1 cellular context compared by ENCODE assay signal in the genomic region with DNA sequence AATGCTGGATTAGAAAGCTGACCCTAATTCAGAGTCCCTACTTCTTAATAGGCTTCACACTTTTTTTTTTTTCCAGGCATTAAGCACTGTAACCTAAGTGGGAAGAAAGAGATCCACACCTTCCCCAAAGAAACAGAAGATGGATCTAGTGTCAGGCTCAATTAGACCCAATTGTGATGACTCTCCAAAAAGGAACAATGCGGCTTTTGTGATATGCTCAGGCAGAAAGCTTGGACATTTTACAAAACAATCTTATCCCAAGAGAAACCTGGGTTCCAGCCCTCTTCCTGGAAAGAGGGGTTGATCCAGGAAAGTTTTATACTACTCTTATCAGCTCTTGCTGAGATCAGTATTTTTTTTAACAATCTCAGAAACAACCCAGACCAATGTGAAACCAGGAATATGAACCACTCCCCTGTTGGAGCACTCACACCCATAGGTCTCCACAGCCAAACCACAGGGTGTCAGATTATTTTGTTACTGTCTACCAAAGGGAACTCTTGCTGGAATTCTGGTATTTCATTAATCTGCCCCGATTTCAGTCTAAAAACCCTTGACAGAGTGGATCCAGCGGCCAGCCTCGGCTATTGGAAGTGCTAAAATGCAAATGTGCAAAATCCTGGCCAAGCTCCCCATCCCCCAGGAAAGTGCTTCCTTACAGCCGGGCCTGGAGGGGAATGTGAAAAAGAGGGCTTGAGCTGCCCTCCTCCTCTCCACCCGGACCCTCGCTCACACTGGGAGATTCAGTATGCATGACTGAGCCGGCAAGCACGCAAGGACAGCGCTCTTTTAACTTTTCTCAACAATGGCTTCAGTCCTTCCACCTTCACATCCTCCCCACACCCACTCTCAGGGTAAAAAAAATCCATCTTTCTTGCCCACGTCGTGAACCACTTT.
TF ChIP-seq lines count a peak whose summit lies in the region.

No MANE protein-coding gene starts in this region.

TF ChIP-seq in HEK293, 187 proteins besides CTCF, POLR2A, EP300 and RAD21 (continued from another document):
- TF ChIP-seq, protein P1, sequence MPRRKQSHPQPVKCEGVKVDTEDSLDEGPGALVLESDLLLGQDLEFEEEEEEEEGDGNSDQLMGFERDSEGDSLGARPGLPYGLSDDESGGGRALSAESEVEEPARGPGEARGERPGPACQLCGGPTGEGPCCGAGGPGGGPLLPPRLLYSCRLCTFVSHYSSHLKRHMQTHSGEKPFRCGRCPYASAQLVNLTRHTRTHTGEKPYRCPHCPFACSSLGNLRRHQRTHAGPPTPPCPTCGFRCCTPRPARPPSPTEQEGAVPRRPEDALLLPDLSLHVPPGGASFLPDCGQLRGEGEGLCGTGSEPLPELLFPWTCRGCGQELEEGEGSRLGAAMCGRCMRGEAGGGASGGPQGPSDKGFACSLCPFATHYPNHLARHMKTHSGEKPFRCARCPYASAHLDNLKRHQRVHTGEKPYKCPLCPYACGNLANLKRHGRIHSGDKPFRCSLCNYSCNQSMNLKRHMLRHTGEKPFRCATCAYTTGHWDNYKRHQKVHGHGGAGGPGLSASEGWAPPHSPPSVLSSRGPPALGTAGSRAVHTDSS (tag by site-specific recombination; IDR thresholded peaks at IDR 0.05) = no peak
- no peak for TF ChIP-seq ZNF677 (tag by site-specific recombination; IDR thresholded peaks at IDR 0.05)
- TF ChIP-seq ZFHX2 (tag by site-specific recombination; conservative IDR thresholded peaks at IDR 0.05) = peak; percentile 91
- TF ChIP-seq, protein P2, sequence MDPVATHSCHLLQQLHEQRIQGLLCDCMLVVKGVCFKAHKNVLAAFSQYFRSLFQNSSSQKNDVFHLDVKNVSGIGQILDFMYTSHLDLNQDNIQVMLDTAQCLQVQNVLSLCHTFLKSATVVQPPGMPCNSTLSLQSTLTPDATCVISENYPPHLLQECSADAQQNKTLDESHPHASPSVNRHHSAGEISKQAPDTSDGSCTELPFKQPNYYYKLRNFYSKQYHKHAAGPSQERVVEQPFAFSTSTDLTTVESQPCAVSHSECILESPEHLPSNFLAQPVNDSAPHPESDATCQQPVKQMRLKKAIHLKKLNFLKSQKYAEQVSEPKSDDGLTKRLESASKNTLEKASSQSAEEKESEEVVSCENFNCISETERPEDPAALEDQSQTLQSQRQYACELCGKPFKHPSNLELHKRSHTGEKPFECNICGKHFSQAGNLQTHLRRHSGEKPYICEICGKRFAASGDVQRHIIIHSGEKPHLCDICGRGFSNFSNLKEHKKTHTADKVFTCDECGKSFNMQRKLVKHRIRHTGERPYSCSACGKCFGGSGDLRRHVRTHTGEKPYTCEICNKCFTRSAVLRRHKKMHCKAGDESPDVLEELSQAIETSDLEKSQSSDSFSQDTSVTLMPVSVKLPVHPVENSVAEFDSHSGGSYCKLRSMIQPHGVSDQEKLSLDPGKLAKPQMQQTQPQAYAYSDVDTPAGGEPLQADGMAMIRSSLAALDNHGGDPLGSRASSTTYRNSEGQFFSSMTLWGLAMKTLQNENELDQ (tag by site-specific recombination; IDR thresholded peaks at IDR 0.05; ENCODE audit: low read depth) = no peak
- TF ChIP-seq, protein P3, sequence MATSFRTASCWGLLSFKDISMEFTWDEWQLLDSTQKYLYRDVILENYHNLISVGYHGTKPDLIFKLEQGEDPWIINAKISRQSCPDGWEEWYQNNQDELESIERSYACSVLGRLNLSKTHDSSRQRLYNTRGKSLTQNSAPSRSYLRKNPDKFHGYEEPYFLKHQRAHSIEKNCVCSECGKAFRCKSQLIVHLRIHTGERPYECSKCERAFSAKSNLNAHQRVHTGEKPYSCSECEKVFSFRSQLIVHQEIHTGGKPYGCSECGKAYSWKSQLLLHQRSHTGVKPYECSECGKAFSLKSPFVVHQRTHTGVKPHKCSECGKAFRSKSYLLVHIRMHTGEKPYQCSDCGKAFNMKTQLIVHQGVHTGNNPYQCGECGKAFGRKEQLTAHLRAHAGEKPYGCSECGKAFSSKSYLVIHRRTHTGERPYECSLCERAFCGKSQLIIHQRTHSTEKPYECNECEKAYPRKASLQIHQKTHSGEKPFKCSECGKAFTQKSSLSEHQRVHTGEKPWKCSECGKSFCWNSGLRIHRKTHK (tag by site-specific recombination; IDR thresholded peaks at IDR 0.05) = no peak
- no peak for TF ChIP-seq ZNF558 (tag by site-specific recombination; IDR thresholded peaks at IDR 0.05)
- no peak for TF ChIP-seq ZNF610 (tag by site-specific recombination; IDR thresholded peaks at IDR 0.05; ENCODE audit: borderline replicate concordance)
- TF ChIP-seq KLF1 (tag by site-specific recombination; IDR thresholded peaks at IDR 0.05) = peak; percentile 75
- TF ChIP-seq, protein P4, sequence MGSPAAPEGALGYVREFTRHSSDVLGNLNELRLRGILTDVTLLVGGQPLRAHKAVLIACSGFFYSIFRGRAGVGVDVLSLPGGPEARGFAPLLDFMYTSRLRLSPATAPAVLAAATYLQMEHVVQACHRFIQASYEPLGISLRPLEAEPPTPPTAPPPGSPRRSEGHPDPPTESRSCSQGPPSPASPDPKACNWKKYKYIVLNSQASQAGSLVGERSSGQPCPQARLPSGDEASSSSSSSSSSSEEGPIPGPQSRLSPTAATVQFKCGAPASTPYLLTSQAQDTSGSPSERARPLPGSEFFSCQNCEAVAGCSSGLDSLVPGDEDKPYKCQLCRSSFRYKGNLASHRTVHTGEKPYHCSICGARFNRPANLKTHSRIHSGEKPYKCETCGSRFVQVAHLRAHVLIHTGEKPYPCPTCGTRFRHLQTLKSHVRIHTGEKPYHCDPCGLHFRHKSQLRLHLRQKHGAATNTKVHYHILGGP (tag by site-specific recombination; IDR thresholded peaks at IDR 0.05) = peak; percentile 88
- no peak for TF ChIP-seq ZNF701 (tag by site-specific recombination; IDR thresholded peaks at IDR 0.05)
- no peak for TF ChIP-seq ZNF239 (tag by site-specific recombination; IDR thresholded peaks at IDR 0.05)
- no peak for TF ChIP-seq YY2 (tag by site-specific recombination; IDR thresholded peaks at IDR 0.05)
- TF ChIP-seq SCRT2 (tag by site-specific recombination; IDR thresholded peaks at IDR 0.05) = no peak
- no peak for TF ChIP-seq OVOL3 (tag by site-specific recombination; IDR thresholded peaks at IDR 0.05)
- 0 out of 2 replicates have a peak, but pooled peaks have one; percentile 56 for TF ChIP-seq TRIM28 (IDR thresholded peaks at IDR 0.05; ENCODE audit: borderline replicate concordance, low read length)
- TF ChIP-seq, protein P5, sequence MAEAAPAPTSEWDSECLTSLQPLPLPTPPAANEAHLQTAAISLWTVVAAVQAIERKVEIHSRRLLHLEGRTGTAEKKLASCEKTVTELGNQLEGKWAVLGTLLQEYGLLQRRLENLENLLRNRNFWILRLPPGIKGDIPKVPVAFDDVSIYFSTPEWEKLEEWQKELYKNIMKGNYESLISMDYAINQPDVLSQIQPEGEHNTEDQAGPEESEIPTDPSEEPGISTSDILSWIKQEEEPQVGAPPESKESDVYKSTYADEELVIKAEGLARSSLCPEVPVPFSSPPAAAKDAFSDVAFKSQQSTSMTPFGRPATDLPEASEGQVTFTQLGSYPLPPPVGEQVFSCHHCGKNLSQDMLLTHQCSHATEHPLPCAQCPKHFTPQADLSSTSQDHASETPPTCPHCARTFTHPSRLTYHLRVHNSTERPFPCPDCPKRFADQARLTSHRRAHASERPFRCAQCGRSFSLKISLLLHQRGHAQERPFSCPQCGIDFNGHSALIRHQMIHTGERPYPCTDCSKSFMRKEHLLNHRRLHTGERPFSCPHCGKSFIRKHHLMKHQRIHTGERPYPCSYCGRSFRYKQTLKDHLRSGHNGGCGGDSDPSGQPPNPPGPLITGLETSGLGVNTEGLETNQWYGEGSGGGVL (tag by site-specific recombination; IDR thresholded peaks at IDR 0.05) = peak; percentile 66
- TF ChIP-seq, protein P6, sequence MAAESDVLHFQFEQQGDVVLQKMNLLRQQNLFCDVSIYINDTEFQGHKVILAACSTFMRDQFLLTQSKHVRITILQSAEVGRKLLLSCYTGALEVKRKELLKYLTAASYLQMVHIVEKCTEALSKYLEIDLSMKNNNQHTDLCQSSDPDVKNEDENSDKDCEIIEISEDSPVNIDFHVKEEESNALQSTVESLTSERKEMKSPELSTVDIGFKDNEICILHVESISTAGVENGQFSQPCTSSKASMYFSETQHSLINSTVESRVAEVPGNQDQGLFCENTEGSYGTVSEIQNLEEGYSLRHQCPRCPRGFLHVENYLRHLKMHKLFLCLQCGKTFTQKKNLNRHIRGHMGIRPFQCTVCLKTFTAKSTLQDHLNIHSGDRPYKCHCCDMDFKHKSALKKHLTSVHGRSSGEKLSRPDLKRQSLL (tag by site-specific recombination; IDR thresholded peaks at IDR 0.05) = peak; percentile 47; the same call in 1 of the 2 replicates
- TF ChIP-seq FEZF1 (tag by site-specific recombination; IDR thresholded peaks at IDR 0.05) = no peak; the same call in 1 of the 2 replicates
- TF ChIP-seq ZNF426 (tag by site-specific recombination; IDR thresholded peaks at IDR 0.05) = no peak
- TF ChIP-seq ZNF335 (tag by site-specific recombination; conservative IDR thresholded peaks at IDR 0.05) = peak; percentile 21
- no peak for TF ChIP-seq ZNF391 (tag by site-specific recombination; IDR thresholded peaks at IDR 0.05; ENCODE audit: borderline replicate concordance, low read depth)
- TF ChIP-seq ZNF654 (tag by site-specific recombination; IDR thresholded peaks at IDR 0.05; ENCODE audit: low read depth) = no peak
- no peak for TF ChIP-seq ZNF837 (tag by site-specific recombination; IDR thresholded peaks at IDR 0.05)
- TF ChIP-seq ZNF221 (tag by site-specific recombination; IDR thresholded peaks at IDR 0.05; ENCODE audit: borderline replicate concordance) = no peak
- TF ChIP-seq ZSCAN30 (tag by site-specific recombination; IDR thresholded peaks at IDR 0.05) = peak; percentile 9; the same call in 1 of the 2 replicates
- TF ChIP-seq HOXC10 (CRISPR knock-in tag; IDR thresholded peaks at IDR 0.05) = no peak
- TF ChIP-seq, protein P7, sequence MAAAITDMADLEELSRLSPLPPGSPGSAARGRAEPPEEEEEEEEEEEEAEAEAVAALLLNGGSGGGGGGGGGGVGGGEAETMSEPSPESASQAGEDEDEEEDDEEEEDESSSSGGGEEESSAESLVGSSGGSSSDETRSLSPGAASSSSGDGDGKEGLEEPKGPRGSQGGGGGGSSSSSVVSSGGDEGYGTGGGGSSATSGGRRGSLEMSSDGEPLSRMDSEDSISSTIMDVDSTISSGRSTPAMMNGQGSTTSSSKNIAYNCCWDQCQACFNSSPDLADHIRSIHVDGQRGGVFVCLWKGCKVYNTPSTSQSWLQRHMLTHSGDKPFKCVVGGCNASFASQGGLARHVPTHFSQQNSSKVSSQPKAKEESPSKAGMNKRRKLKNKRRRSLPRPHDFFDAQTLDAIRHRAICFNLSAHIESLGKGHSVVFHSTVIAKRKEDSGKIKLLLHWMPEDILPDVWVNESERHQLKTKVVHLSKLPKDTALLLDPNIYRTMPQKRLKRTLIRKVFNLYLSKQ (tag by site-specific recombination; IDR thresholded peaks at IDR 0.05; ENCODE audit: borderline replicate concordance) = no peak
TF ChIP-seq in HEK293: peak in this region for 22.
